In genomic region chr13:22240716-22241115, GRCh38 we compare ENCODE assay signal across 26 cellular contexts.
DNase-seq lines count a peak whose midpoint lies in the region; ATAC-seq, FAIRE-seq and TF ChIP-seq lines count a peak whose summit lies in the region.
"Had no signal": no experiment of that assay in that cellular context is flagged by ENCODE, and none has a peak within 500 bp of the region (broad histone marks: within the 10 kb centered on the region; RNA-seq: fewer than 3 reads in every experiment).

No MANE protein-coding gene starts in this region.

- no peak overlapping the region for H3K9ac ChIP-seq in BLaER1 treated with 17β-estradiol and CSF1 and Interleukin-3, amounts not matched to agents 10 nM and 100 nM
- H3K9ac ChIP-seq in smooth muscle cell (ENCODE audit: low read depth): no peak overlapping the region
- H3K9ac ChIP-seq: SK-N-SH had no signal

- H2AFZ ChIP-seq in smooth muscle cell (ENCODE audit: low read depth): peak overlapping the region; percentile 7

- peak overlapping the region; percentile 23 for H3K4me3 Mint-ChIP-seq in nephron progenitor cell
- H3K4me3 Mint-ChIP-seq: CD4-positive, CD25-positive, alpha-beta regulatory T cell had no signal

- peaks cover 0 to 22% (median 13%) of the 10 kb centered on the region in 11 experiments; a peak in 10 of 22 replicates for H3K9me3 ChIP-seq in BLaER1 treated with 17β-estradiol and CSF1 and Interleukin-3, amounts not matched to agents 10 nM and 100 nM (replicated peaks in 1 of 11)
- no peaks in the 10 kb centered on the region for H3K9me3 ChIP-seq in smooth muscle cell (replicated peaks; ENCODE audit: low read depth)
- H3K9me3 ChIP-seq: A549, BE2C, SK-N-SH had no signal

- no peaks in the 10 kb centered on the region for H4K20me1 ChIP-seq in BLaER1 treated with 17β-estradiol and CSF1 and Interleukin-3, amounts not matched to agents 10 nM and 100 nM
- no peaks in the 10 kb centered on the region for H4K20me1 ChIP-seq in smooth muscle cell (ENCODE audit: low read depth)

- peaks cover 8% of the 10 kb centered on the region for H3K9me3 Mint-ChIP-seq in nephron progenitor cell

- peaks cover 4 to 19% (median 11%) of the 10 kb centered on the region in 10 experiments for H3K4me1 ChIP-seq in BLaER1 treated with 17β-estradiol and CSF1 and Interleukin-3, amounts not matched to agents 10 nM and 100 nM
- peaks cover 11% of the 10 kb centered on the region for H3K4me1 ChIP-seq in smooth muscle cell (ENCODE audit: low read depth)
- H3K4me1 ChIP-seq: A549, BE2C had no signal

- DNase-seq in nephron progenitor cell: no peak
- no peak for DNase-seq in smooth muscle cell (lab: John Stamatoyannopoulos, UW; ENCODE audit: unreplicated experiment)
- DNase-seq in EL: no peak
- DNase-seq: BE2C; CD4-positive, CD25-positive, alpha-beta regulatory T cell; Karpas-422; NCI-H1105; NCI-H146; NCI-H1930; NCI-H2107; NCI-H446; NCI-H524 treated with DMSO at 0.1 percent for 48 hours; NCI-H774; SK-N-SH had no signal

- peak overlapping the region in 6 of 11 experiments; percentile 0 to 48 (median 30); a peak in 6 of 22 replicates for H3K4me2 ChIP-seq in BLaER1 treated with 17β-estradiol and CSF1 and Interleukin-3, amounts not matched to agents 10 nM and 100 nM
- H3K4me2 ChIP-seq in smooth muscle cell: peak overlapping the region; percentile 14
- H3K4me2 ChIP-seq: A549, SK-N-SH had no signal

- WGBS in smooth muscle cell (ENCODE audit: low lambda C conversion rate): 59% methylated on average over 1 of the region's 1 CpG

- H3F3A ChIP-seq in smooth muscle cell (ENCODE audit: low read depth): no peaks in the 10 kb centered on the region

- no peaks in the 10 kb centered on the region for H3K79me2 ChIP-seq in smooth muscle cell (ENCODE audit: low read depth)

- peaks cover 91% of the 10 kb centered on the region for H3K4me1 Mint-ChIP-seq in nephron progenitor cell

- H3K36me3 Mint-ChIP-seq in nephron progenitor cell (ENCODE audit: low read depth): no peaks in the 10 kb centered on the region
- H3K36me3 Mint-ChIP-seq: CD4-positive, CD25-positive, alpha-beta regulatory T cell had no signal

- H3K36me3 ChIP-seq in BLaER1 treated with 17β-estradiol and CSF1 and Interleukin-3, amounts not matched to agents 10 nM and 100 nM: no peaks in the 10 kb centered on the region
- no peaks in the 10 kb centered on the region for H3K36me3 ChIP-seq in smooth muscle cell (ENCODE audit: low read depth)
- H3K36me3 ChIP-seq: BE2C had no signal

- H3K4me3 ChIP-seq in BLaER1 treated with 17β-estradiol and CSF1 and Interleukin-3, amounts not matched to agents 10 nM and 100 nM: no peak overlapping the region
- H3K4me3 ChIP-seq in smooth muscle cell: no peak overlapping the region
- H3K4me3 ChIP-seq: A549, GM12878 had no signal

- peak; percentile 95 for FAIRE-seq in endometrium (lab: Jason Lieb, UNC)
- FAIRE-seq: A549, D721Med, G401.6, GM12878, H1, HepG2, RCC 7860 had no signal

- no peak for ATAC-seq in HG02973 (IDR thresholded peaks at IDR 0.05; ENCODE audit: unreplicated experiment)
- no peak for ATAC-seq in HG03025 (IDR thresholded peaks at IDR 0.05; ENCODE audit: low FRiP score, unreplicated experiment)
- ATAC-seq: A549, GM12878, HCT116, HepG2 had no signal

- H3K27ac ChIP-seq in BLaER1 treated with 17β-estradiol and CSF1 and Interleukin-3, amounts not matched to agents 10 nM and 100 nM: no peak overlapping the region
- H3K27ac ChIP-seq in smooth muscle cell (ENCODE audit: low read depth): no peak overlapping the region
- H3K27ac ChIP-seq: A549 had no signal

- H3K27ac Mint-ChIP-seq in nephron progenitor cell: peak overlapping the region; percentile 89

- H3K27me3 Mint-ChIP-seq in nephron progenitor cell (ENCODE audit: low read depth, poor library complexity): peaks cover 5% of the 10 kb centered on the region
- H3K27me3 Mint-ChIP-seq: CD4-positive, CD25-positive, alpha-beta regulatory T cell had no signal

- no peaks in the 10 kb centered on the region for H3K27me3 ChIP-seq in BLaER1 treated with 17β-estradiol and CSF1 and Interleukin-3, amounts not matched to agents 10 nM and 100 nM
- no peaks in the 10 kb centered on the region for H3K27me3 ChIP-seq in smooth muscle cell (ENCODE audit: low read depth)
- H3K27me3 ChIP-seq: BE2C had no signal

- TF ChIP-seq CTCF in nephron progenitor cell (IDR thresholded peaks at IDR 0.05) (no peak), smooth muscle cell (IDR thresholded peaks at IDR 0.05; ENCODE audit: borderline replicate concordance, insufficient read depth, poor library complexity, severe bottlenecking) (no peak)
